7 cellular contexts compared by ENCODE assay signal in the genomic region with DNA sequence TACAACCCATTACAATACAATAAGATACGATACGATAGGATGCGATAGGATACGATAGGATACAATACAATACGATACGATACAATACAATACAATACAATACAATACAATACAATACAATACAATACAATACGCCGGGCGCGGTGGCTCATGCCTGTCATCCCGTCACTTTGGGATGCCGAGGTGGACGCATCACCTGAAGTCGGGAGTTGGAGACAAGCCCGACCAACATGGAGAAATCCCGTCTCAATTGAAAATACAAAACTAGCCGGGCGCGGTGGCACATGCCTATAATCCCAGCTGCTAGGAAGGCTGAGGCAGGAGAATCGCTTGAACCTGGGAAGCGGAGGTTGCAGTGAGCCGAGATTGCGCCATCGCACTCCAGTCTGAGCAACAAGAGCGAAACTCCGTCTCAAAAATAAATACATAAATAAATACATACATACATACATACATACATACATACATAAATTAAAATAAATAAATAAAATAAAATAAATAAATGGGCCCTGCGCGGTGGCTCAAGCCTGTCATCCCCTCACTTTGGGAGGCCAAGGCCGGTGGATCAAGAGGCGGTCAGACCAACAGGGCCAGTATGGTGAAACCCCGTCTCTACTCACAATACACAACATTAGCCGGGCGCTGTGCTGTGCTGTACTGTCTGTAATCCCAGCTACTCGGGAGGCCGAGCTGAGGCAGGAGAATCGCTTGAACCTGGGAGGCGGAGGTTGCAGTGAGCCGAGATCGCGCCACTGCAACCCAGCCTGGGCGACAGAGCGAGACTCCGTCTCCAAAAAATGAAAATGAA.
DNase-seq lines count a peak whose midpoint lies in the region; ATAC-seq, FAIRE-seq and TF ChIP-seq lines count a peak whose summit lies in the region.
"Not testable (repeated sequence)": the region's sequence is repeated elsewhere in the genome, so short reads cannot be mapped to it uniquely, and the experiment has no call there.

No MANE protein-coding gene starts in this region.

- not testable (repeated sequence) for H4K20me1 ChIP-seq in IMR-90 (ENCODE audit: insufficient read depth, low read length); K562 (replicated peaks; ENCODE audit: control insufficient read depth, insufficient read depth, low read length)

- H3K4ac ChIP-seq in IMR-90 (ENCODE audit: low read depth, low read length) = not testable (repeated sequence)

- H3K23ac ChIP-seq in IMR-90 (ENCODE audit: low read depth, low read length) = not testable (repeated sequence)

- H4K91ac ChIP-seq in IMR-90 (ENCODE audit: insufficient read depth, low read depth, low read length) = not testable (repeated sequence)

- FAIRE-seq in K562 (lab: Jason Lieb, UNC) = not testable (repeated sequence)

- BruUV-seq in IMR-90 (replicated peaks; lab: Mats Ljungman, UMichigan); K562 (replicated peaks; lab: Mats Ljungman, UMichigan): not testable (repeated sequence)

- TF ChIP-seq RAD21 in IMR-90 (IDR thresholded peaks at IDR 0.05; ENCODE audit: low read length); K562 (CRISPR knock-in tag; conservative IDR thresholded peaks at IDR 0.05 in 1 of 2, IDR thresholded peaks at IDR 0.05 in 1 of 2): not testable (repeated sequence)

- ATAC-seq in GM18873 (IDR thresholded peaks at IDR 0.05; ENCODE audit: low FRiP score, unreplicated experiment) = peak; percentile 72
- ATAC-seq in GM21390 (IDR thresholded peaks at IDR 0.05; ENCODE audit: unreplicated experiment) = peak; percentile 67
- ATAC-seq in HG02759 (IDR thresholded peaks at IDR 0.05; ENCODE audit: unreplicated experiment) = peak; percentile 71
- ATAC-seq in HG03108 (IDR thresholded peaks at IDR 0.05; ENCODE audit: unreplicated experiment) = peak; percentile 72
- ATAC-seq in IMR-90 (ENCODE audit: low read depth) = peak; percentile 76
- peak; percentile 91 for ATAC-seq in K562
- peak; percentile 78 for ATAC-seq in mucosa of descending colon

- H2AK9ac ChIP-seq in IMR-90 (replicated peaks; ENCODE audit: low read depth, low read length, poor library complexity) = not testable (repeated sequence)

- not testable (repeated sequence) for H2AK5ac ChIP-seq in IMR-90 (ENCODE audit: low read depth, low read length)

- not testable (repeated sequence) for H2AFZ ChIP-seq in IMR-90 (replicated peaks; ENCODE audit: low read length, poor library complexity); K562 (ENCODE audit: low read depth, low read length)

- H3K79me2 ChIP-seq in K562 (ENCODE audit: control insufficient read depth, insufficient read depth, low read length) = not testable (repeated sequence)

- in situ Hi-C loops in IMR-90 (cut with MboI; ENCODE audit: low sequenced_read_pairs); K562 (cut with MboI): not testable (repeated sequence)

- H3K18ac ChIP-seq in IMR-90 (ENCODE audit: low read depth, low read length) = not testable (repeated sequence)

- not testable (repeated sequence) for H2BK15ac ChIP-seq in IMR-90 (ENCODE audit: low read depth, low read length)

- not testable (repeated sequence) for H2BK20ac ChIP-seq in IMR-90 (ENCODE audit: low read depth, low read length)

- dilution Hi-C loops in IMR-90 (cut with HindIII; ENCODE audit: low sequenced_read_pairs, unreplicated experiment) = not testable (repeated sequence)

- H3K27ac ChIP-seq in IMR-90 (ENCODE audit: insufficient read depth, low read length); K562 (ENCODE audit: extremely low read depth, low read depth, low read length): not testable (repeated sequence)

- not testable (repeated sequence) for TF ChIP-seq POLR2A in IMR-90 (IDR thresholded peaks at IDR 0.05; ENCODE audit: low read depth, low read length); K562 (conservative IDR thresholded peaks at IDR 0.05)

- H4K8ac ChIP-seq in IMR-90 (ENCODE audit: low read depth in 2 of 2, low read length in 2 of 2) = not testable (repeated sequence)

- intact Hi-C loops in IMR-90 (cut with micrococcal nuclease); K562 (cut with micrococcal nuclease); mucosa of descending colon (cut with DNase I, micrococcal nuclease): not testable (repeated sequence)

- not testable (repeated sequence) for H3K4me2 ChIP-seq in IMR-90 (ENCODE audit: low read depth, low read length); K562 (ENCODE audit: insufficient read depth, low read length)

- TF ChIP-seq EP300 in K562 (IDR thresholded peaks at IDR 0.05; ENCODE audit: low read length) = not testable (repeated sequence)

- not testable (repeated sequence) for H3K79me1 ChIP-seq in IMR-90 (ENCODE audit: low read depth in 1 of 2, low read length in 2 of 2)

- TF ChIP-seq CTCF in IMR-90 (conservative IDR thresholded peaks at IDR 0.05; ENCODE audit: low read depth, low read length); K562 (IDR thresholded peaks at IDR 0.05 in 2 of 3, conservative IDR thresholded peaks at IDR 0.05 in 1 of 3; ENCODE audit: insufficient read depth in 2 of 3, low read depth in 1 of 3, low read length in 3 of 3); mucosa of descending colon (IDR thresholded peaks at IDR 0.05): not testable (repeated sequence)

- H3K9me1 ChIP-seq in IMR-90 (ENCODE audit: insufficient read depth, low read length); K562 (ENCODE audit: control insufficient read depth, insufficient read depth, low read length): not testable (repeated sequence)

- WGBS in IMR-90 (ENCODE audit: extremely low coverage in 2 of 2, insufficient read length in 1 of 2), 2 experiments = no CpG with 5 or more reads among the region's 43 CpGs
- whole genome bisulfite sequencing in K562 (ENCODE audit: insufficient coverage, low coverage, missing lambda C conversion rate) = no CpG with 5 or more reads among the region's 43 CpGs

- POLR2A ChIA-PET in IMR-90 (lab: Charles Lee; ENCODE audit: unreplicated experiment); K562 (lab: Yijun Ruan, JAX): not testable (repeated sequence)

- not testable (repeated sequence) for H2BK5ac ChIP-seq in IMR-90 (ENCODE audit: low read depth, low read length, poor library complexity, severe bottlenecking)

- not testable (repeated sequence) for H4K5ac ChIP-seq in IMR-90 (ENCODE audit: low read depth, low read length)

- H3K4me1 ChIP-seq in IMR-90 (ENCODE audit: control insufficient read depth, insufficient read depth, low read length); K562 (replicated peaks in 1 of 2; ENCODE audit: control insufficient read depth in 2 of 2, insufficient read depth in 2 of 2, low read length in 2 of 2); mucosa of descending colon (ENCODE audit: low read depth): not testable (repeated sequence)

- not testable (repeated sequence) for H3K9ac ChIP-seq in IMR-90 (ENCODE audit: low read depth, low read length); K562 (ENCODE audit: insufficient read depth in 1 of 2, low read depth in 2 of 2, low read length in 2 of 2)

- not testable (repeated sequence) for H3K9me3 ChIP-seq in IMR-90 (ENCODE audit: control insufficient read depth, insufficient read depth, low read length); K562 (replicated peaks; ENCODE audit: control insufficient read depth, insufficient read depth, low read depth, low read length); mucosa of descending colon

- H3K4me3 ChIP-seq in IMR-90 (ENCODE audit: insufficient read depth, low read depth, low read length); K562; mucosa of descending colon: not testable (repeated sequence)

- not testable (repeated sequence) for H3K27me3 ChIP-seq in IMR-90 (ENCODE audit: control insufficient read depth, insufficient read depth, low read length); K562 (ENCODE audit: control insufficient read depth in 2 of 2, insufficient read depth in 2 of 2, low read length in 2 of 2)

- CTCF ChIA-PET in IMR-90 (lab: Yijun Ruan, JAX); K562 (lab: Yijun Ruan, JAX; ENCODE audit: low intra/inter-chr PET ratio): not testable (repeated sequence)

- H3K36me3 ChIP-seq in IMR-90 (ENCODE audit: control insufficient read depth, insufficient read depth, low read length); K562 (ENCODE audit: control insufficient read depth, insufficient read depth, low read length); mucosa of descending colon (ENCODE audit: low read depth): not testable (repeated sequence)

- DNase-seq in IMR-90; K562 (ENCODE audit: extremely low read depth in 1 of 4, low spot score in 3 of 4); mucosa of descending colon: not testable (repeated sequence)

- not testable (repeated sequence) for H3K14ac ChIP-seq in IMR-90 (replicated peaks; ENCODE audit: low read depth, low read length)

- not testable (repeated sequence) for H3K56ac ChIP-seq in IMR-90 (ENCODE audit: extremely low read depth, insufficient read depth, low read length)

- not testable (repeated sequence) for H2BK120ac ChIP-seq in IMR-90 (ENCODE audit: low read depth, low read length)
